21 cellular contexts compared by ENCODE assay signal in genomic region chr10:34015700-34016099, GRCh38.
DNase-seq lines count a peak whose midpoint lies in the region; ATAC-seq, FAIRE-seq and TF ChIP-seq lines count a peak whose summit lies in the region.
"Had no signal": no experiment of that assay in that cellular context is flagged by ENCODE, and none has a peak within 500 bp of the region (broad histone marks: within the 10 kb centered on the region; RNA-seq: fewer than 3 reads in every experiment).

No MANE protein-coding gene starts in this region.

- no TSS peak for BruUV-seq in PC-3 (replicated peaks; lab: Mats Ljungman, UMichigan)

- H3K79me2 ChIP-seq in PC-3 (ENCODE audit: low read length): no peaks in the 10 kb centered on the region
- no peaks in the 10 kb centered on the region for H3K79me2 ChIP-seq in keratinocyte (ENCODE audit: control insufficient read depth, insufficient read depth, low read length)

- dilution Hi-C loops in keratinocyte (cut with MboI; ENCODE audit: extremely low pct_ligation_motif_present, low sequenced_read_pairs): no loop called here

- H4K20me1 ChIP-seq in PC-3 (ENCODE audit: low read length) (no peaks in the 10 kb centered on the region), keratinocyte (ENCODE audit: control insufficient read depth, extremely low read depth, insufficient read depth, low read length) (no peaks in the 10 kb centered on the region)

- FAIRE-seq in keratinocyte (lab: Jason Lieb, UNC): no peak
- FAIRE-seq: A204.1, D721Med, G401.6, GM12891, GM19239, HepG2 had no signal

- peak; percentile 38 for ATAC-seq in PC-3
- ATAC-seq: HCT116, HepG2 had no signal

- H3K9me3 ChIP-seq in PC-3 (ENCODE audit: low read length): no peaks in the 10 kb centered on the region
- no peaks in the 10 kb centered on the region for H3K9me3 ChIP-seq in keratinocyte (ENCODE audit: control insufficient read depth, low read depth, low read length)
- H3K9me3 ChIP-seq in BE2C: no peaks in the 10 kb centered on the region

- TF ChIP-seq CTCF in PC-3 (conservative IDR thresholded peaks at IDR 0.05; ENCODE audit: low read depth, low read length) (no peak), keratinocyte (optimal IDR thresholded peaks at IDR 0.05 in 1 of 3, IDR thresholded peaks at IDR 0.05 in 1 of 3, conservative IDR thresholded peaks at IDR 0.05 in 1 of 3; ENCODE audit: extremely low read depth in 1 of 3, insufficient read depth in 2 of 3, low read length in 3 of 3) (no peak), BE2C (IDR thresholded peaks at IDR 0.05; ENCODE audit: low read depth, low read length) (no peak)

- H3K27ac ChIP-seq in PC-3 (ENCODE audit: low read length) (no peak overlapping the region), epithelial cell of prostate (no peak overlapping the region), keratinocyte (ENCODE audit: control insufficient read depth, insufficient read depth, low read length) (no peak overlapping the region)
- H3K27ac ChIP-seq: C4-2B, HL-60 had no signal

- CTCF ChIA-PET in PC-3 (lab: Charles Lee): no interaction called here

- H3K36me3 ChIP-seq in PC-3 (ENCODE audit: low read depth, low read length) (no peaks in the 10 kb centered on the region), keratinocyte (ENCODE audit: control insufficient read depth in 2 of 2, extremely low read depth in 1 of 2, insufficient read depth in 2 of 2, low read length in 2 of 2) (no peaks in the 10 kb centered on the region), BE2C (no peaks in the 10 kb centered on the region)

- no peaks in the 10 kb centered on the region for H3K9me2 ChIP-seq in PC-3 (replicated peaks; ENCODE audit: low read length)

- H3K27me3 ChIP-seq in PC-3 (ENCODE audit: low read length): no peaks in the 10 kb centered on the region
- H3K27me3 ChIP-seq in keratinocyte (ENCODE audit: control insufficient read depth, extremely low read depth, insufficient read depth, low read length): no peaks in the 10 kb centered on the region
- no peaks in the 10 kb centered on the region for H3K27me3 ChIP-seq in BE2C

- DNase-seq in PC-3: peak; percentile 60
- DNase-seq in epithelial cell of prostate (ENCODE audit: low read depth, low spot score): peak; percentile 33
- DNase-seq in keratinocyte (ENCODE audit: low read depth, low spot score): peak; percentile 7
- DNase-seq in BE2C: no peak
- no peak for DNase-seq in SHP77 treated with DMSO at 0.1 percent for 48 hours (lab: John Stamatoyannopoulos, UW)
- no peak for DNase-seq in HPDE6-E6E7 (ENCODE audit: extremely low spot score)
- DNase-seq: ACHN; CD4-positive, alpha-beta T cell; GOT3; H7; HFFc6 had no signal

- POLR2A ChIA-PET in PC-3 (lab: Charles Lee; ENCODE audit: unreplicated experiment): no interaction called here

- H3K4me1 ChIP-seq in PC-3 (ENCODE audit: insufficient read depth, low read length) (peaks cover 4% of the 10 kb centered on the region), keratinocyte (ENCODE audit: control insufficient read depth, extremely low read depth, insufficient read depth, low read length) (no peaks in the 10 kb centered on the region), BE2C (no peaks in the 10 kb centered on the region)
- H3K4me1 ChIP-seq: Caco-2 had no signal

- H2AFZ ChIP-seq in PC-3 (ENCODE audit: low read length): no peak overlapping the region
- no peak overlapping the region for H2AFZ ChIP-seq in keratinocyte (ENCODE audit: control insufficient read depth, low read length)

- H3K4me3 ChIP-seq in PC-3 (ENCODE audit: low read length) (no peak overlapping the region), keratinocyte (ENCODE audit: control insufficient read depth in 2 of 3, extremely low read depth in 1 of 3, insufficient read depth in 2 of 3, low read depth in 1 of 3, low read length in 3 of 3) (no peak overlapping the region), BE2C (ENCODE audit: low read depth, low read length) (no peak overlapping the region)

- no peaks in the 10 kb centered on the region for H3K9me1 ChIP-seq in keratinocyte (ENCODE audit: control insufficient read depth, extremely low read depth, insufficient read depth, low read length)

- H3K4me2 ChIP-seq in PC-3 (ENCODE audit: low read length): no peak overlapping the region
- no peak overlapping the region for H3K4me2 ChIP-seq in keratinocyte (ENCODE audit: control insufficient read depth, extremely low read depth, insufficient read depth, low read depth, low read length)

- no peak overlapping the region for H3K9ac ChIP-seq in PC-3 (ENCODE audit: low read length)
- no peak overlapping the region for H3K9ac ChIP-seq in keratinocyte (ENCODE audit: control insufficient read depth, extremely low read depth, insufficient read depth, low read length)

- intact Hi-C loops in PC-3 (cut with micrococcal nuclease): no loop called here

- H3F3A ChIP-seq in PC-3 (ENCODE audit: low read length, unreplicated experiment): no peaks in the 10 kb centered on the region

Comparison
In these comparisons a context has a peak if more than half of its experiments do, and no peak if none do; other contexts are left out.
1. DNase-seq: peak in PC-3 (single experiment), epithelial cell of prostate (single experiment) and keratinocyte (single experiment); none in BE2C (single experiment), SHP77 treated with DMSO at 0.1 percent for 48 hours (single experiment) and HPDE6-E6E7 (single experiment).